8 cellular contexts compared by ENCODE assay signal in the genomic region with DNA sequence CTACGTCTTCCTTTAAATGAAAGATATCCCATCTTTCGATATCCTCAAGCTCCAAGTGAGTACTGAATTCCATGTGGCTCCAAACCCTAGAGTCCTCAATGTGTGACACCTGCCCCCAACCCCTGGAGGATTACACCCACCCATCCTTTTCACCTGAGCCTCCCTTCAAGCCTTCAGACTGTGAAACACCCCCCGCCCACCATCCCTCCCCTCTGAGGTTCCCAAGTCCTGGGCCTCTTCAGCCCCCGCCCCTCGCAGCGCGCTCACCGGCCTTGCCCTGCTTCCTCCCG. TPM values are rescaled to one million over a fixed set of nuclear protein-coding genes. Genes with fewer than 3 reads are reported as not detected.
DNase-seq lines count a peak whose midpoint lies in the region; ATAC-seq and TF ChIP-seq lines count a peak whose summit lies in the region.

No MANE protein-coding gene starts in this region.

- H3K4me3 ChIP-seq in iPS-11a (ENCODE audit: low read depth, low read length), result peak overlapping the region; percentile 76

- ATAC-seq in activated CD8-positive, alpha-beta T cell treated with anti-CD3 and anti-CD28 coated beads for 36 hours, result no peak
- no peak for ATAC-seq in HG03469 (IDR thresholded peaks at IDR 0.05; ENCODE audit: unreplicated experiment)

- peaks cover 37% of the 10 kb centered on the region for H3K36me3 Mint-ChIP-seq in activated CD8-positive, alpha-beta T cell treated with anti-CD3 and anti-CD28 coated beads for 36 hours (ENCODE audit: low read depth)

- intact Hi-C loops in activated CD8-positive, alpha-beta T cell treated with anti-CD3 and anti-CD28 coated beads for 36 hours (cut with micrococcal nuclease), result loop anchor here (5.0 kb wide), 1 partner anchor 36 kb away; no protein-coding TSS in a partner anchor

- H3K27ac Mint-ChIP-seq in activated CD8-positive, alpha-beta T cell treated with anti-CD3 and anti-CD28 coated beads for 36 hours, result peak overlapping the region; percentile 92

- POLR2A ChIA-PET in activated CD8-positive, alpha-beta T cell treated with anti-CD3 and anti-CD28 coated beads for 36 hours (lab: Charles Lee), result interaction anchor here (0.9 to 3.7 kb wide), 12 partner anchors 9 to 69 kb away, joined by 3 to 55 read pairs (median 5); partner anchors contain the start of genes CKS1B, FLAD1, PMVK and SHC1

- H3K27me3 Mint-ChIP-seq in activated CD8-positive, alpha-beta T cell treated with anti-CD3 and anti-CD28 coated beads for 36 hours, result no peaks in the 10 kb centered on the region

- no peaks in the 10 kb centered on the region for H3K9me3 Mint-ChIP-seq in activated CD8-positive, alpha-beta T cell treated with anti-CD3 and anti-CD28 coated beads for 36 hours

- DNase-seq in NCI-H2227 treated with DMSO at 0.1 percent for 48 hours (lab: John Stamatoyannopoulos, UW) (peak; percentile 77), NCI-H2227 (lab: John Stamatoyannopoulos, UW; ENCODE audit: unreplicated experiment) (no peak), NCI-H2081 (lab: John Stamatoyannopoulos, UW) (no peak), occipital lobe (lab: John Stamatoyannopoulos, UW) (no peak)
- no peak for DNase-seq in activated CD8-positive, alpha-beta T cell treated with anti-CD3 and anti-CD28 coated beads for 36 hours
- peak; percentile 84 to 89 for DNase-seq in stimulated activated CD4-positive, alpha-beta T cell treated with anti-CD3 and anti-CD28 coated beads, Interleukin-2, amount 100 ng/mL, for 24 hours

- TF ChIP-seq CTCF in activated CD8-positive, alpha-beta T cell treated with anti-CD3 and anti-CD28 coated beads for 36 hours (IDR thresholded peaks at IDR 0.05), result no peak

- H3K4me1 Mint-ChIP-seq in activated CD8-positive, alpha-beta T cell treated with anti-CD3 and anti-CD28 coated beads for 36 hours (ENCODE audit: low read depth), result peaks cover 39% of the 10 kb centered on the region

- CTCF ChIA-PET in activated CD8-positive, alpha-beta T cell treated with anti-CD3 and anti-CD28 coated beads for 36 hours (lab: Charles Lee), result interaction anchor here (1.0 to 2.4 kb wide), 18 partner anchors 9 to 124 kb away, joined by 3 to 30 read pairs (median 6); partner anchors contain the start of genes ADAM15, CKS1B, FLAD1 and PMVK

- H3K4me3 Mint-ChIP-seq in activated CD8-positive, alpha-beta T cell treated with anti-CD3 and anti-CD28 coated beads for 36 hours, result peak overlapping the region; percentile 98

RNA-seq across cellular contexts. Expression of gene PYGO2, which starts 0.4 kb away (rescaled TPM):
- total RNA-seq in activated CD8-positive, alpha-beta T cell treated with anti-CD3 and anti-CD28 coated beads for 36 hours, result 10 to 100 TPM; 21.2 to 21.8 TPM
- 11.2 TPM for total RNA-seq in occipital lobe

RNA-seq across cellular contexts. Expression of gene PBXIP1, which starts 5.3 kb away (rescaled TPM):
- total RNA-seq in activated CD8-positive, alpha-beta T cell treated with anti-CD3 and anti-CD28 coated beads for 36 hours, result 10 to 100 TPM; 17.7 to 19.4 TPM
- total RNA-seq in occipital lobe, result 25.0 TPM

RNA-seq across cellular contexts. Expression of gene SHC1, which starts 9.4 kb away (rescaled TPM):
- total RNA-seq in activated CD8-positive, alpha-beta T cell treated with anti-CD3 and anti-CD28 coated beads for 36 hours, result 10 to 100 TPM; 32.3 to 34.2 TPM
- 10.0 TPM for total RNA-seq in occipital lobe

RNA-seq across cellular contexts. Expression of gene CKS1B, which starts 13.3 kb away (rescaled TPM):
- 100 to 1,000 TPM; 172 to 173 TPM for total RNA-seq in activated CD8-positive, alpha-beta T cell treated with anti-CD3 and anti-CD28 coated beads for 36 hours
- 12.2 TPM for total RNA-seq in occipital lobe

RNA-seq across cellular contexts. Expression of gene FLAD1, which starts 22.0 kb away (rescaled TPM):
- 10 to 100 TPM; 31.5 to 32.9 TPM for total RNA-seq in activated CD8-positive, alpha-beta T cell treated with anti-CD3 and anti-CD28 coated beads for 36 hours
- 17.2 TPM for total RNA-seq in occipital lobe

Comparison
In these comparisons a context has a peak if more than half of its experiments do, and no peak if none do; other contexts are left out.
1. DNase-seq: peak in NCI-H2227 treated with DMSO at 0.1 percent for 48 hours (single experiment) and stimulated activated CD4-positive, alpha-beta T cell treated with anti-CD3 and anti-CD28 coated beads, Interleukin-2, amount 100 ng/mL, for 24 hours (2 of 2); none in NCI-H2227 (single experiment), activated CD8-positive, alpha-beta T cell treated with anti-CD3 and anti-CD28 coated beads for 36 hours (single experiment), NCI-H2081 (0 of 2) and occipital lobe (single experiment).